ENCODE assay signal across 8 cellular contexts in the genomic region with DNA sequence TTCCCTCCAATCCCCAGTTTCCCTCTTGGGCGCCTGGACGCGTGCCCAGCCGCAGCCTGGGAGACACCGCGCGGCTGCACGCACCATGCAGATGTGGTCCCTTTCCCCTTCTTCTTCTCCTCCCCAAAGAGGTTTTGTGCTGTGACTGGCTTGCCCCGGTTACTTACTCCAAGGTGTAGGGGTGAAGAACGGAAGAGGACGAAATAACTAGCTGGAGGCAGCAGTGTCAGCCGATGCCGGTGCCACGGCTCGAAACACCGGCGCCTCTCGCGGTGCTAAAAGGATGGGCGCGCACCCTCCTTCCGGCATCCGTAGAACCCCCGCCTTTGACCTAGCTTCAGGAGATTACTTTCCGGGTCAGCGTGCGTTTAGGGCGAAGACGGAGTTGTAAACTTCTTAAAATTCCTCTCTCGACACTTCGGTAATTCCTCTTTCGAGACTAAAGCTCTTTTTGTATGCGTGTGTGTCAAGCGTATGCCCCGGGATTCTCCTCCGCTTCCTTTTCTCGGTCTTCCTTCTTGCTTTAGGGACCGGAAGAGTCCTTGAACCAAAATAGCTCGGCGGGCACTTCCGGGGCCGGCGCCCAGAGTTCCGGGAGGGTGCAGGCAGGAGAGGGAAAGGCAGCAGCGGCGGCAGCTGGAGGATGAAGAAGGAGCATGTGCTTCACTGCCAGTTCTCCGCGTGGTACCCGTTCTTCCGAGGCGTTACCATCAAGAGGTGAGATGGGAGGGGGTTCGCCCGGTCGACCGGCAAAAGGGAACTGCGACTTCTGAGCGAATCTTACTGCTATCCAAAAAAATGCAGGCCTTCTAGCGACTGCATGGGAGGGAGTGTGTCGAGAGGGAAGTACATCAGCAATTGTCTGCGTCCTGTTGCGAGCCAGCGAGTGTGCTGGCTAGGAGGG. TPM values are rescaled to one million over a fixed set of nuclear protein-coding genes. Genes with fewer than 3 reads are reported as not detected.
A peak's percentile ranks its signal among the peaks of the same experiment; 100 is the strongest.
DNase-seq lines count a peak whose midpoint lies in the region; ATAC-seq, FAIRE-seq and TF ChIP-seq lines count a peak whose summit lies in the region.

A gene with protein sequence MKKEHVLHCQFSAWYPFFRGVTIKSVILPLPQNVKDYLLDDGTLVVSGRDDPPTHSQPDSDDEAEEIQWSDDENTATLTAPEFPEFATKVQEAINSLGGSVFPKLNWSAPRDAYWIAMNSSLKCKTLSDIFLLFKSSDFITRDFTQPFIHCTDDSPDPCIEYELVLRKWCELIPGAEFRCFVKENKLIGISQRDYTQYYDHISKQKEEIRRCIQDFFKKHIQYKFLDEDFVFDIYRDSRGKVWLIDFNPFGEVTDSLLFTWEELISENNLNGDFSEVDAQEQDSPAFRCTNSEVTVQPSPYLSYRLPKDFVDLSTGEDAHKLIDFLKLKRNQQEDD (plus strand): TSS at position 586 of the 904 bp plus-strand sequence. CDS start 58 bp downstream, at position 644.
Gene NUDT5 (minus strand): TSS at position 289 of the 904 bp plus-strand sequence. CDS start 9,600 bp downstream, outside the sequence.

- peaks cover 39 to 46% of the 10 kb centered on the region in 2 donors for H3K4me1 Mint-ChIP-seq in natural killer cell treated with Interleukin-12 subunit alpha and Interleukin-12 subunit beta and Interleukin-15 and Interleukin-18, amount 100 ng/mL, for 72 hours (ENCODE audit: low read depth in 2 of 2)

- H3K4me3 ChIP-seq in fibroblast of pulmonary artery (replicated peaks; ENCODE audit: low read depth, low read length) = peak within 1 kb of the TSS; percentile 99

- H3K27me3 Mint-ChIP-seq in natural killer cell treated with Interleukin-12 subunit alpha and Interleukin-12 subunit beta and Interleukin-15 and Interleukin-18, amount 100 ng/mL, for 72 hours = no peaks in the 10 kb centered on the region

- H3K9me3 Mint-ChIP-seq in natural killer cell treated with Interleukin-12 subunit alpha and Interleukin-12 subunit beta and Interleukin-15 and Interleukin-18, amount 100 ng/mL, for 72 hours = no peaks in the 10 kb centered on the region

- TF ChIP-seq POLR2A in H54 (IDR thresholded peaks at IDR 0.05; ENCODE audit: low read depth, low read length) (peak; percentile 79), Raji (IDR thresholded peaks at IDR 0.05; ENCODE audit: insufficient read depth, low read depth, low read length) (peak; percentile 89)

- H3K27ac Mint-ChIP-seq in natural killer cell treated with Interleukin-12 subunit alpha and Interleukin-12 subunit beta and Interleukin-15 and Interleukin-18, amount 100 ng/mL, for 72 hours = peak within 1 kb of the TSS; percentile 90 to 96

- H3K4me3 Mint-ChIP-seq in natural killer cell treated with Interleukin-12 subunit alpha and Interleukin-12 subunit beta and Interleukin-15 and Interleukin-18, amount 100 ng/mL, for 72 hours = peak within 1 kb of the TSS; percentile 91

- peak; percentile 57 for FAIRE-seq in H54 (lab: Jason Lieb, UNC)

- DNase-seq in ELR (ENCODE audit: low read depth) (peak; percentile 93), H54 (ENCODE audit: insufficient read length, low spot score) (peak; percentile 77), LoVo (ENCODE audit: low spot score) (peak; percentile 88), fibroblast of pulmonary artery (ENCODE audit: low read depth) (peak; percentile 92)
- DNase-seq in activated T-helper 9 cell treated with anti-CD3 and anti-CD28 coated beads, Interleukin-2, amount 50 U/mL, for 16 hours (ENCODE audit: low read depth) = peak; percentile 75
- peak; percentile 90 for DNase-seq in natural killer cell treated with Interleukin-12 subunit alpha and Interleukin-12 subunit beta and Interleukin-15 and Interleukin-18, amount 100 ng/mL, for 72 hours (ENCODE audit: low spot score)
- peak; percentile 83 for DNase-seq in stimulated activated naive CD4-positive, alpha-beta T cell treated with Interleukin-2 at 50 U/mL for 16 hours (lab: John Stamatoyannopoulos, UW)

- TF ChIP-seq CTCF in fibroblast of pulmonary artery (IDR thresholded peaks at IDR 0.05; ENCODE audit: low read length, missing control alignments) = no peak

- peak; percentile 95 to 97 for ATAC-seq in natural killer cell treated with Interleukin-12 subunit alpha and Interleukin-12 subunit beta and Interleukin-15 and Interleukin-18, amount 100 ng/mL, for 72 hours

- peaks cover 45% of the 10 kb centered on the region for H3K36me3 Mint-ChIP-seq in natural killer cell treated with Interleukin-12 subunit alpha and Interleukin-12 subunit beta and Interleukin-15 and Interleukin-18, amount 100 ng/mL, for 72 hours

RNA-seq across cellular contexts. Expression of the first gene that starts in this region (rescaled TPM):
- total RNA-seq in natural killer cell treated with Interleukin-12 subunit alpha and Interleukin-12 subunit beta and Interleukin-15 and Interleukin-18, amount 100 ng/mL, for 72 hours = 100 to 1,000 TPM; 161 to 167 TPM

RNA-seq across cellular contexts. Expression of gene NUDT5, which starts in this region (rescaled TPM):
- total RNA-seq in natural killer cell treated with Interleukin-12 subunit alpha and Interleukin-12 subunit beta and Interleukin-15 and Interleukin-18, amount 100 ng/mL, for 72 hours = 100 to 1,000 TPM; 102 to 111 TPM

Comparison
In these comparisons a context has a peak if more than half of its experiments do, and no peak if none do; other contexts are left out.
1. Peak in every context shown above with its lines: DNase-seq, ATAC-seq and H3K4me3 ChIP-seq.